In the genomic region with DNA sequence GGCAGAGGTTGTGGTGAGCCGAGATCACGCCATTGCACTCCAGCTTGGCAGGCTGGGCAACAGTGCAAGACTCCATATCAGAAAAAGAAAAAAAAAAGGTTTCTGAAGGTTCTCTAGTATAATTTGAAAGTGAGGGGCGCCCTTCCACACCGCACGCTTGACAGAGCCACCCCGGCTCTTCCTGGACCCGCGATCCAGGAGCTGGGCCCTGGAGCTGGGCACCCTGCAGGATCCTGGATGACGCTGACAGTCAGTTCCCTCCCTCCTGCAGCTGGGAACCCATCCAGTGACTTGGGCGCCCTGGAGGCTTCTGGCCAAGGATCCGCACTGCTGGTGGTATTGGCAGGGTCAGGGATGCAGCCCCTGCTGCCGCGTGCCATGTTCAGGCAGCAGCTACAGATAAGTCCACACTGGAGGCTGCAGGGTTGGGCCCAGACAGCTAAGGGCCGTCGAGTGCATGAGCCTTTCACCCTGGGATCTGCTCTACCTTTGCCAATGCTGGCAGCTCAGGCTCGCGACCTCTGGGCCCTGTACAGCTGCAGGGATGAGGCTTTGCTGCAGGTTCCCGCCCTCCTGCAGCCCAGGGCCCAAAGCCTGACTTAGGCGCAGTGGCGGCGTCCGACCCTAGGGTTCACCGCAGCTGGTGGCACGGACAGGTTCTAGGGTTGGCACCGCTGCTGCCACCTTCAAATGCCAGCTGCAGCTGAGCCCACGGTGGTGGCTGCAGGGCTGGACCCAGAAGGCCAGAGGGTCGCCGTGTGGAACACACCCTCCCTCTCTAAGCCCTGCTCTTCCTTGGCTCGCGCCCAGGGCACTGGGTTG, we compare ENCODE assay signal across 1 cellular context.
TF ChIP-seq lines count a peak whose summit lies in the region.

No MANE protein-coding gene starts in this region.

TF ChIP-seq in K562, 482 proteins besides CTCF, POLR2A, EP300 and RAD21:
- TF ChIP-seq, protein P1, sequence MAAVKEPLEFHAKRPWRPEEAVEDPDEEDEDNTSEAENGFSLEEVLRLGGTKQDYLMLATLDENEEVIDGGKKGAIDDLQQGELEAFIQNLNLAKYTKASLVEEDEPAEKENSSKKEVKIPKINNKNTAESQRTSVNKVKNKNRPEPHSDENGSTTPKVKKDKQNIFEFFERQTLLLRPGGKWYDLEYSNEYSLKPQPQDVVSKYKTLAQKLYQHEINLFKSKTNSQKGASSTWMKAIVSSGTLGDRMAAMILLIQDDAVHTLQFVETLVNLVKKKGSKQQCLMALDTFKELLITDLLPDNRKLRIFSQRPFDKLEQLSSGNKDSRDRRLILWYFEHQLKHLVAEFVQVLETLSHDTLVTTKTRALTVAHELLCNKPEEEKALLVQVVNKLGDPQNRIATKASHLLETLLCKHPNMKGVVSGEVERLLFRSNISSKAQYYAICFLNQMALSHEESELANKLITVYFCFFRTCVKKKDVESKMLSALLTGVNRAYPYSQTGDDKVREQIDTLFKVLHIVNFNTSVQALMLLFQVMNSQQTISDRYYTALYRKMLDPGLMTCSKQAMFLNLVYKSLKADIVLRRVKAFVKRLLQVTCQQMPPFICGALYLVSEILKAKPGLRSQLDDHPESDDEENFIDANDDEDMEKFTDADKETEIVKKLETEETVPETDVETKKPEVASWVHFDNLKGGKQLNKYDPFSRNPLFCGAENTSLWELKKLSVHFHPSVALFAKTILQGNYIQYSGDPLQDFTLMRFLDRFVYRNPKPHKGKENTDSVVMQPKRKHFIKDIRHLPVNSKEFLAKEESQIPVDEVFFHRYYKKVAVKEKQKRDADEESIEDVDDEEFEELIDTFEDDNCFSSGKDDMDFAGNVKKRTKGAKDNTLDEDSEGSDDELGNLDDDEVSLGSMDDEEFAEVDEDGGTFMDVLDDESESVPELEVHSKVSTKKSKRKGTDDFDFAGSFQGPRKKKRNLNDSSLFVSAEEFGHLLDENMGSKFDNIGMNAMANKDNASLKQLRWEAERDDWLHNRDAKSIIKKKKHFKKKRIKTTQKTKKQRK (IDR thresholded peaks at IDR 0.05; ENCODE audit: borderline replicate concordance, low read depth, low read length): no peak
- TF ChIP-seq ZBTB8A (IDR thresholded peaks at IDR 0.05; ENCODE audit: partially characterized antibody) (no peak), PPARD (CRISPR knock-in tag; IDR thresholded peaks at IDR 0.05) (no peak), KAT8 (IDR thresholded peaks at IDR 0.05; ENCODE audit: low read depth) (no peak), ZNF212 (CRISPR knock-in tag; IDR thresholded peaks at IDR 0.05) (no peak), NR1H2 (CRISPR knock-in tag; IDR thresholded peaks at IDR 0.05) (no peak), ZNF436 (CRISPR knock-in tag; IDR thresholded peaks at IDR 0.05) (no peak)
